ENCODE assay signal across 1 cellular context in the genomic region with DNA sequence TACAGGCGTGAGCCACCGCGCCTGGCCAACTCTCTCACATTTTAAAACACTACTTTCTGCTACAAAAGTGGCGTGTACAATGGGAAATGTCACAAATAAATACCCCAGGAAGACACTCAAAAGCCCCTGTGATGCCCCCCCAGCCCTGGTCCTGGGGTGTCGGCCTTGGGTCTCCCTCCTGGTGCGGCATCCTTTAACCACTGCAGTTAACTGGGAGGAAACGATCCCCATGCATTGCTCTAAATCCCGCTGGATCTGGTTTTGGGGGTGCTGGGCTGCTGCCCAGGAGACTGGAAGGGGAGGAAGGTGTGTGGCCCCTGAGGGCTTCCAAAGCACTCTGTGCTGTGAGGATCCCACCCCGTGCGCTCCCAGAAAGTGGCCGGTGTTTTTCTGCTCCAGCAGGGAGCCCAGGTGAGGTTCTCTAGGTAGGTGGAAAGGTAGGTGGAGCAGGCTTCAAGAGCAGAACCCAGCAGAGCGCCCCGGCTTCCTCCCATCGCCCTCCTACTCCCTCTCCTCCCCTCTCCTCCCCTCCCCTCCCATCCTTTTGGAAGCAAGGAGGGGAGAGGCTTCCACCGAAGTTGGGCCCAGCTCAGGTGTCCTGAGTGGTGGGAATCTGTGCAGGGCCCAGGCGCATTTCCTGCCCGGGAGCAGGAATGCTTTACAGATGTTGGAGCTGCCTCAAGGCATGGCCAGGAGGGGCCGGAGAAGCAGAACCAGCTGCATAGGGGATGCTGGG.
TF ChIP-seq lines count a peak whose summit lies in the region.

No MANE protein-coding gene starts in this region.

TF ChIP-seq in IMR-90, 13 proteins besides CTCF, POLR2A, EP300 and RAD21 (continued from another document):
- TF ChIP-seq, protein P1, sequence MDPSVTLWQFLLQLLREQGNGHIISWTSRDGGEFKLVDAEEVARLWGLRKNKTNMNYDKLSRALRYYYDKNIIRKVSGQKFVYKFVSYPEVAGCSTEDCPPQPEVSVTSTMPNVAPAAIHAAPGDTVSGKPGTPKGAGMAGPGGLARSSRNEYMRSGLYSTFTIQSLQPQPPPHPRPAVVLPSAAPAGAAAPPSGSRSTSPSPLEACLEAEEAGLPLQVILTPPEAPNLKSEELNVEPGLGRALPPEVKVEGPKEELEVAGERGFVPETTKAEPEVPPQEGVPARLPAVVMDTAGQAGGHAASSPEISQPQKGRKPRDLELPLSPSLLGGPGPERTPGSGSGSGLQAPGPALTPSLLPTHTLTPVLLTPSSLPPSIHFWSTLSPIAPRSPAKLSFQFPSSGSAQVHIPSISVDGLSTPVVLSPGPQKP (IDR thresholded peaks at IDR 0.05; ENCODE audit: borderline replicate concordance, low read depth, low read length) = no peak
- TF ChIP-seq MAZ (IDR thresholded peaks at IDR 0.05; ENCODE audit: borderline replicate concordance, low read depth, low read length) = no peak
- no peak for TF ChIP-seq RCOR1 (IDR thresholded peaks at IDR 0.05; ENCODE audit: insufficient replicate concordance, low read length)
- TF ChIP-seq MXI1 (IDR thresholded peaks at IDR 0.05; ENCODE audit: borderline replicate concordance, low read depth, low read length) = no peak
- TF ChIP-seq, protein P2, sequence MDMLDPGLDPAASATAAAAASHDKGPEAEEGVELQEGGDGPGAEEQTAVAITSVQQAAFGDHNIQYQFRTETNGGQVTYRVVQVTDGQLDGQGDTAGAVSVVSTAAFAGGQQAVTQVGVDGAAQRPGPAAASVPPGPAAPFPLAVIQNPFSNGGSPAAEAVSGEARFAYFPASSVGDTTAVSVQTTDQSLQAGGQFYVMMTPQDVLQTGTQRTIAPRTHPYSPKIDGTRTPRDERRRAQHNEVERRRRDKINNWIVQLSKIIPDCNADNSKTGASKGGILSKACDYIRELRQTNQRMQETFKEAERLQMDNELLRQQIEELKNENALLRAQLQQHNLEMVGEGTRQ (IDR thresholded peaks at IDR 0.05; ENCODE audit: low read depth, low read length) = no peak
- no peak for TF ChIP-seq RFX5 (IDR thresholded peaks at IDR 0.05; ENCODE audit: low read depth, low read length)
- TF ChIP-seq MAFK (IDR thresholded peaks at IDR 0.05; ENCODE audit: low read depth, low read length) = no peak
